9 cellular contexts compared by ENCODE assay signal in genomic region chrX:63755892-63756291, GRCh38. TPM values are rescaled to one million over a fixed set of nuclear protein-coding genes. Genes with fewer than 3 reads are reported as not detected.
DNase-seq lines count a peak whose midpoint lies in the region; ATAC-seq and TF ChIP-seq lines count a peak whose summit lies in the region.
"Had no signal": no experiment of that assay in that cellular context is flagged by ENCODE, and none has a peak within 500 bp of the region (broad histone marks: within the 10 kb centered on the region; RNA-seq: fewer than 3 reads in every experiment).

No MANE protein-coding gene starts in this region.

- H3K9me3 ChIP-seq in Karpas-422 (ENCODE audit: low read length) (no peaks in the 10 kb centered on the region), duodenal mucosa (ENCODE audit: control insufficient read depth in 1 of 2, low read length in 2 of 2) (no peaks in the 10 kb centered on the region)

- H3K27me3 Mint-ChIP-seq in GM23338 (ENCODE audit: insufficient read depth, low read depth, poor library complexity) = peaks cover 7% of the 10 kb centered on the region
- H3K27me3 Mint-ChIP-seq: naive B cell had no signal

- H3K27ac ChIP-seq in GM23338 (ENCODE audit: low read depth) = peak overlapping the region; percentile 86
- no peak overlapping the region for H3K27ac ChIP-seq in Karpas-422 (ENCODE audit: low read length)
- no peak overlapping the region for H3K27ac ChIP-seq in duodenal mucosa (ENCODE audit: low read depth, low read length)

- no peak overlapping the region for H3K4me3 Mint-ChIP-seq in GM23338
- peak overlapping the region; percentile 92 for H3K4me3 Mint-ChIP-seq in stimulated activated effector memory CD8-positive, alpha-beta T cell treated with anti-CD3 and anti-CD28 coated beads, Interleukin-12 subunit alpha, Interleukin-12 subunit beta, amount 100 ng/mL, for 72 hours

- H3K27me3 ChIP-seq in GM23338 (ENCODE audit: insufficient read depth) (no peaks in the 10 kb centered on the region), Karpas-422 (ENCODE audit: low read length) (no peaks in the 10 kb centered on the region), duodenal mucosa (ENCODE audit: control insufficient read depth in 1 of 2, insufficient read depth in 2 of 2, low read length in 2 of 2) (no peaks in the 10 kb centered on the region)

- H3K79me2 ChIP-seq in GM23338 (replicated peaks; ENCODE audit: insufficient read depth) = peaks cover 41% of the 10 kb centered on the region
- peaks cover 36% of the 10 kb centered on the region for H3K79me2 ChIP-seq in Karpas-422 (ENCODE audit: low read length)

- no peak for DNase-seq in GM23338 (ENCODE audit: low spot score)
- DNase-seq in Karpas-422 = no peak
- DNase-seq in stimulated activated effector memory CD8-positive, alpha-beta T cell treated with anti-CD3 and anti-CD28 coated beads, Interleukin-12 subunit alpha, Interleukin-12 subunit beta, amount 100 ng/mL, for 72 hours (ENCODE audit: low spot score in 2 of 2) = no peak
- DNase-seq in cortex of kidney (lab: John Stamatoyannopoulos, UW) = no peak
- DNase-seq in NCI-H748 (lab: John Stamatoyannopoulos, UW; ENCODE audit: unreplicated experiment) = no peak
- no peak for DNase-seq in medulla oblongata (ENCODE audit: extremely low spot score)
- DNase-seq: naive B cell, NCI-H774 had no signal

- H3F3A ChIP-seq in GM23338 (replicated peaks; ENCODE audit: low read depth) = no peaks in the 10 kb centered on the region

- H3K9me3 Mint-ChIP-seq in GM23338 = no peaks in the 10 kb centered on the region; the same call in 2 of the 3 replicates
- H3K9me3 Mint-ChIP-seq in stimulated activated effector memory CD8-positive, alpha-beta T cell treated with anti-CD3 and anti-CD28 coated beads, Interleukin-12 subunit alpha, Interleukin-12 subunit beta, amount 100 ng/mL, for 72 hours = no peaks in the 10 kb centered on the region

- H3K4me3 ChIP-seq in GM23338 (peak overlapping the region; percentile 38), Karpas-422 (ENCODE audit: low read length) (peak overlapping the region; percentile 84), duodenal mucosa (ENCODE audit: low read depth in 1 of 2, low read length in 2 of 2) (peak overlapping the region in 1 of 2 donors; percentile 88)

- H3K9ac ChIP-seq in Karpas-422 (ENCODE audit: low read length) = peak overlapping the region; percentile 67
- H3K9ac ChIP-seq in duodenal mucosa (ENCODE audit: low read depth in 1 of 2, low read length in 2 of 2) = peak overlapping the region; percentile 32 to 57

- H3K36me3 ChIP-seq in GM23338 (ENCODE audit: insufficient read depth) = no peaks in the 10 kb centered on the region
- H3K36me3 ChIP-seq in Karpas-422 (ENCODE audit: insufficient read depth, low read length) = no peaks in the 10 kb centered on the region
- H3K36me3 ChIP-seq in duodenal mucosa (ENCODE audit: control insufficient read depth in 1 of 2, insufficient read depth in 2 of 2, low read length in 2 of 2) = no peaks in the 10 kb centered on the region

- H3K4me1 ChIP-seq in GM23338 (ENCODE audit: insufficient read depth) (peaks cover 27% of the 10 kb centered on the region), Karpas-422 (ENCODE audit: low read length) (peaks cover 25% of the 10 kb centered on the region), duodenal mucosa (ENCODE audit: control insufficient read depth in 1 of 2, insufficient read depth in 2 of 2, low read length in 2 of 2) (peaks cover 5 to 20% of the 10 kb centered on the region in 2 donors)

- no peaks in the 10 kb centered on the region for H3K9me2 ChIP-seq in GM23338 (ENCODE audit: insufficient read depth)
- no peaks in the 10 kb centered on the region for H3K9me2 ChIP-seq in Karpas-422 (replicated peaks; ENCODE audit: insufficient read depth, low read length)

- peak overlapping the region; percentile 66 for H3K4me2 ChIP-seq in GM23338
- peak overlapping the region; percentile 70 for H3K4me2 ChIP-seq in Karpas-422 (ENCODE audit: low read depth, low read length, poor library complexity, severe bottlenecking)

- H4K20me1 ChIP-seq in GM23338 (replicated peaks; ENCODE audit: insufficient read depth) (no peaks in the 10 kb centered on the region; the same call in 1 of the 2 replicates), Karpas-422 (ENCODE audit: insufficient read depth, low read depth, low read length) (no peaks in the 10 kb centered on the region)

- TF ChIP-seq CTCF in GM23338 (conservative IDR thresholded peaks at IDR 0.05; ENCODE audit: low read depth in 2 of 2) = no peak

- H2AFZ ChIP-seq in GM23338 (no peak overlapping the region), Karpas-422 (ENCODE audit: low read length) (0 out of 2 replicates have a peak overlapping the region, but pooled peaks have one; percentile 20)

- peaks cover 48% of the 10 kb centered on the region for H3K4me1 Mint-ChIP-seq in GM23338
- H3K4me1 Mint-ChIP-seq in stimulated activated effector memory CD8-positive, alpha-beta T cell treated with anti-CD3 and anti-CD28 coated beads, Interleukin-12 subunit alpha, Interleukin-12 subunit beta, amount 100 ng/mL, for 72 hours = peaks cover 46% of the 10 kb centered on the region

- H3K36me3 Mint-ChIP-seq in GM23338 (ENCODE audit: low read depth) = 0 out of 3 replicates have a peak, but pooled peaks cover 2% of the 10 kb centered on the region
- peaks cover 16% of the 10 kb centered on the region for H3K36me3 Mint-ChIP-seq in stimulated activated effector memory CD8-positive, alpha-beta T cell treated with anti-CD3 and anti-CD28 coated beads, Interleukin-12 subunit alpha, Interleukin-12 subunit beta, amount 100 ng/mL, for 72 hours

- no peak overlapping the region for H3K27ac Mint-ChIP-seq in GM23338
- peak overlapping the region; percentile 97 for H3K27ac Mint-ChIP-seq in stimulated activated effector memory CD8-positive, alpha-beta T cell treated with anti-CD3 and anti-CD28 coated beads, Interleukin-12 subunit alpha, Interleukin-12 subunit beta, amount 100 ng/mL, for 72 hours

- no peak for ATAC-seq in GM23338
- ATAC-seq in stimulated activated effector memory CD8-positive, alpha-beta T cell treated with anti-CD3 and anti-CD28 coated beads, Interleukin-12 subunit alpha, Interleukin-12 subunit beta, amount 100 ng/mL, for 72 hours = peak; percentile 66

TF ChIP-seq in GM23338, 12 proteins besides CTCF, POLR2A, EP300 and RAD21 (continues in another document):
- TF ChIP-seq STAT1 (IDR thresholded peaks at IDR 0.05; ENCODE audit: unreplicated experiment) (no peak), EZH2phosphoT487 (IDR thresholded peaks at IDR 0.05; ENCODE audit: unreplicated experiment) (no peak), REST (IDR thresholded peaks at IDR 0.05; ENCODE audit: unreplicated experiment) (no peak), CREB1 (CRISPR knock-in tag; IDR thresholded peaks at IDR 0.05; ENCODE audit: low read depth) (no peak), EZH2 (IDR thresholded peaks at IDR 0.05; ENCODE audit: low read depth, unreplicated experiment) (no peak), ZNF114 (CRISPR knock-in tag; IDR thresholded peaks at IDR 0.05) (no peak), ZNF331 (CRISPR knock-in tag; IDR thresholded peaks at IDR 0.05; ENCODE audit: low read depth) (no peak), ETS1 (IDR thresholded peaks at IDR 0.05) (no peak), POLR2AphosphoS5 (IDR thresholded peaks at IDR 0.05; ENCODE audit: low read depth) (no peak), NANOG (IDR thresholded peaks at IDR 0.05; ENCODE audit: borderline replicate concordance) (no peak)

RNA-seq across cellular contexts. Expression of gene ARHGEF9, which starts 29.1 kb away (rescaled TPM):
- 23.1 and 28.2 TPM in 2 replicates for total RNA-seq in GM23338 (2014; rRNA removed; shearing (Covaris generic))
- 34.2 and 35.9 TPM in 2 replicates for polyA plus RNA-seq in GM23338 (2016; fragmentation: Nextera tagmentation; extraction: Ambion mirVana)
- total RNA-seq in Karpas-422 (2014; rRNA removed; shearing (Covaris generic); ENCODE audit: low replicate concordance) = 18.2 and 25.6 TPM in 2 replicates
